In genomic region chrX:120250522-120251271, GRCh38 we compare ENCODE assay signal across 8 cellular contexts. TPM values are rescaled to one million over a fixed set of nuclear protein-coding genes. Genes with fewer than 3 reads are reported as not detected.
DNase-seq lines count a peak whose midpoint lies in the region; ATAC-seq and TF ChIP-seq lines count a peak whose summit lies in the region.

A gene with protein sequence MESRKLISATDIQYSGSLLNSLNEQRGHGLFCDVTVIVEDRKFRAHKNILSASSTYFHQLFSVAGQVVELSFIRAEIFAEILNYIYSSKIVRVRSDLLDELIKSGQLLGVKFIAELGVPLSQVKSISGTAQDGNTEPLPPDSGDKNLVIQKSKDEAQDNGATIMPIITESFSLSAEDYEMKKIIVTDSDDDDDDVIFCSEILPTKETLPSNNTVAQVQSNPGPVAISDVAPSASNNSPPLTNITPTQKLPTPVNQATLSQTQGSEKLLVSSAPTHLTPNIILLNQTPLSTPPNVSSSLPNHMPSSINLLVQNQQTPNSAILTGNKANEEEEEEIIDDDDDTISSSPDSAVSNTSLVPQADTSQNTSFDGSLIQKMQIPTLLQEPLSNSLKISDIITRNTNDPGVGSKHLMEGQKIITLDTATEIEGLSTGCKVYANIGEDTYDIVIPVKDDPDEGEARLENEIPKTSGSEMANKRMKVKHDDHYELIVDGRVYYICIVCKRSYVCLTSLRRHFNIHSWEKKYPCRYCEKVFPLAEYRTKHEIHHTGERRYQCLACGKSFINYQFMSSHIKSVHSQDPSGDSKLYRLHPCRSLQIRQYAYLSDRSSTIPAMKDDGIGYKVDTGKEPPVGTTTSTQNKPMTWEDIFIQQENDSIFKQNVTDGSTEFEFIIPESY (plus strand): TSS chrX:120250812. CDS start chrX:120253416, 2,604 bp downstream.

- H4K20me1 ChIP-seq in osteoblast (ENCODE audit: insufficient read depth, low read length): peaks cover 3% of the 10 kb centered on the region

- H3K36me3 ChIP-seq in osteoblast (ENCODE audit: insufficient read depth, low read length) (peaks cover 9% of the 10 kb centered on the region), thoracic aorta (peaks cover 3% of the 10 kb centered on the region)

- no peaks in the 10 kb centered on the region for H3K9me3 Mint-ChIP-seq in activated naive CD8-positive, alpha-beta T cell (ENCODE audit: low read depth)

- TF ChIP-seq CTCF in GM12864 (IDR thresholded peaks at IDR 0.05; ENCODE audit: low read depth, low read length, missing control alignments): peak; percentile 50
- TF ChIP-seq CTCF in osteoblast (IDR thresholded peaks at IDR 0.05; ENCODE audit: extremely low read depth, low read depth, low read length): peak; percentile 44
- TF ChIP-seq CTCF in thoracic aorta (IDR thresholded peaks at IDR 0.05): peak; percentile 61

- no peaks in the 10 kb centered on the region for H3K4me1 ChIP-seq in osteoblast (ENCODE audit: insufficient read depth, low read length)
- no peaks in the 10 kb centered on the region for H3K4me1 ChIP-seq in thoracic aorta (ENCODE audit: control insufficient read depth in 1 of 2, low read depth in 2 of 2)

- H2AFZ ChIP-seq in osteoblast (ENCODE audit: low read length): peak within 1 kb of the TSS; percentile 79

- H3K4me1 Mint-ChIP-seq in activated naive CD8-positive, alpha-beta T cell (ENCODE audit: low read depth): peaks cover 31% of the 10 kb centered on the region

- peaks cover 4% of the 10 kb centered on the region for H3K27me3 ChIP-seq in osteoblast (ENCODE audit: insufficient read depth, low read length)
- no peaks in the 10 kb centered on the region for H3K27me3 ChIP-seq in thoracic aorta (replicated peaks; ENCODE audit: insufficient read depth)

- no peaks in the 10 kb centered on the region for H3K9me3 ChIP-seq in osteoblast (ENCODE audit: low read depth, low read length)
- H3K9me3 ChIP-seq in thoracic aorta: no peaks in the 10 kb centered on the region

- peaks cover 15% of the 10 kb centered on the region for H3K79me2 ChIP-seq in osteoblast (ENCODE audit: insufficient read depth, low read length)

- H3K27ac ChIP-seq in osteoblast (ENCODE audit: low read depth, low read length) (peak within 1 kb of the TSS; percentile 70), thoracic aorta (peak within 1 kb of the TSS; percentile 86 to 87)

- H3K27me3 Mint-ChIP-seq in activated naive CD8-positive, alpha-beta T cell: no peaks in the 10 kb centered on the region

- H3K4me3 ChIP-seq in GM12864 (ENCODE audit: low read depth, low read length): peak within 1 kb of the TSS; percentile 88
- peak within 1 kb of the TSS; percentile 79 for H3K4me3 ChIP-seq in osteoblast (ENCODE audit: insufficient read depth, low read length)
- H3K4me3 ChIP-seq in thoracic aorta: peak within 1 kb of the TSS; percentile 76

- peak within 1 kb of the TSS; percentile 92 for H3K4me3 Mint-ChIP-seq in activated naive CD8-positive, alpha-beta T cell

- ATAC-seq in HG02623 (IDR thresholded peaks at IDR 0.05; ENCODE audit: unreplicated experiment): peak; percentile 98
- peak; percentile 98 for ATAC-seq in thoracic aorta (ENCODE audit: insufficient number of reproducible peaks, low FRiP score, low read depth)

- peak within 1 kb of the TSS; percentile 82 for H3K4me2 ChIP-seq in osteoblast (ENCODE audit: insufficient read depth, low read length)

- DNase-seq in GM12864 (ENCODE audit: low read depth) (peak; percentile 77), NCI-H1092 treated with DMSO at 0.1 percent for 48 hours (lab: John Stamatoyannopoulos, UW) (peak; percentile 97), SKM-1 treated with dmso at 0.1 percent for 144 hours (lab: John Stamatoyannopoulos, UW; ENCODE audit: unreplicated experiment) (peak; percentile 77), glomerular visceral epithelial cell (ENCODE audit: extremely low spot score) (peak; percentile 93), osteoblast (ENCODE audit: insufficient read length, low spot score, missing footprints) (peak; percentile 88), thoracic aorta (ENCODE audit: low spot score) (peak; percentile 67)

- H3K27ac Mint-ChIP-seq in activated naive CD8-positive, alpha-beta T cell: peak within 1 kb of the TSS; percentile 86

- peaks cover 3% of the 10 kb centered on the region for H3K36me3 Mint-ChIP-seq in activated naive CD8-positive, alpha-beta T cell

RNA-seq across cellular contexts. Expression of the gene that starts here (rescaled TPM):
- total RNA-seq in osteoblast (19.2 and 20.0 TPM in 2 replicates), thoracic aorta (10 to 100 TPM in 1 of 2 donors, 1 to 10 TPM in 1; 6.4 to 15.4 TPM)

Comparison
In these comparisons a context has a peak if more than half of its experiments do, and no peak if none do; other contexts are left out.
1. Peak in every context shown above with its lines: DNase-seq, ATAC-seq, H3K4me3 ChIP-seq and H3K27ac ChIP-seq.